ENCODE assay signal across 1 cellular context in genomic region chr6:132190097-132190814, GRCh38.
TF ChIP-seq lines count a peak whose summit lies in the region.

No MANE protein-coding gene starts in this region.

TF ChIP-seq in WTC11, 78 proteins besides CTCF, POLR2A, EP300 and RAD21 (continued from another document):
- TF ChIP-seq ZNF317 (CRISPR knock-in tag; IDR thresholded peaks at IDR 0.05; ENCODE audit: borderline replicate concordance, low read depth): no peak
- no peak for TF ChIP-seq GRHL2 (CRISPR knock-in tag; IDR thresholded peaks at IDR 0.05; ENCODE audit: insufficient replicate concordance, severe bottlenecking)
- TF ChIP-seq ATF6 (CRISPR knock-in tag; IDR thresholded peaks at IDR 0.05): no peak
- no peak for TF ChIP-seq FOXP4 (CRISPR knock-in tag; IDR thresholded peaks at IDR 0.05)
- no peak for TF ChIP-seq ZNF219 (CRISPR knock-in tag; IDR thresholded peaks at IDR 0.05; ENCODE audit: borderline replicate concordance)
